Comparison of ENCODE assay signal across 39 cellular contexts in the genomic region with DNA sequence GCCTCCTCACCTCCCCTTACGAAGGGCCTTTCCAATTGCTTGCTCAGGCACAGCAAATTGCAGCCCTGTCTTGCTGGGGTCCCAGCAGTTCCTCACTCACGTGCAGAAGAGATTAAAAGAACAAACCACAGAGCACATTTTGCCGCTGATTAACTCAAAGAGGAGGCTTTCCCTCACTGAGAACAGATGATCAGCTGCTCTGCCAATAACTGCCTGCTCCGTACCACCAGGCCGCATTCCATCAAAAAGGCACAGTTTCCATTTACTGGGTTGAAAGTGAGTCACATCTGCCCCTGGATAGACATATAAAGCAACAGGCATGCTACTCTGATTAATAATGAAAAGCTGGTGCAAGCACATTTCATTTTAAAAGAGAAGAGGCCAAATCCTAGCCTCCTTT.
"Had no signal": no experiment of that assay in that cellular context is flagged by ENCODE, and none has a peak within 500 bp of the region (broad histone marks: within the 10 kb centered on the region; RNA-seq: fewer than 3 reads in every experiment).

No MANE protein-coding gene starts in this region.

- H3K4me3 ChIP-seq: adrenal gland, ascending aorta, body of pancreas, breast epithelium, cardiac muscle cell had no signal

- H3K4me1 ChIP-seq: adrenal gland, ascending aorta had no signal

- H3K36me3 Mint-ChIP-seq: activated naive CD4-positive, alpha-beta T cell treated with anti-CD3 and anti-CD28 coated beads, Interleukin-2, amount 10 ng/mL, durations not matched to agents 7 days and 5 days; activated naive CD4-positive, alpha-beta T cell treated with anti-CD3 and anti-CD28 coated beads, Interleukin-2, amount 50 U/mL, for 24 hours; activated naive CD8-positive, alpha-beta T cell; activated naive CD8-positive, alpha-beta T cell treated with anti-CD3 and anti-CD28 coated beads for 36 hours; activated naive CD8-positive, alpha-beta T cell treated with anti-CD3 and anti-CD28 coated beads, Interleukin-2, amount 10 ng/mL, durations not matched to agents 7 days and 5 days; brain had no signal

- H3K9me3 ChIP-seq: adrenal gland, ascending aorta, breast epithelium had no signal

- H3K4me3 Mint-ChIP-seq: activated naive CD4-positive, alpha-beta T cell treated with anti-CD3 and anti-CD28 coated beads for 36 hours; activated naive CD4-positive, alpha-beta T cell treated with anti-CD3 and anti-CD28 coated beads, Interleukin-2, amount 10 ng/mL, durations not matched to agents 7 days and 5 days; activated naive CD4-positive, alpha-beta T cell treated with anti-CD3 and anti-CD28 coated beads, Interleukin-2, amount 50 U/mL, for 24 hours; activated naive CD8-positive, alpha-beta T cell; activated naive CD8-positive, alpha-beta T cell treated with anti-CD3 and anti-CD28 coated beads for 36 hours; activated naive CD8-positive, alpha-beta T cell treated with anti-CD3 and anti-CD28 coated beads, Interleukin-2, amount 10 ng/mL, durations not matched to agents 7 days and 5 days; activated naive CD8-positive, alpha-beta T cell treated with anti-CD3 and anti-CD28 coated beads, Interleukin-2, amount 50 U/mL, for 24 hours; activated T-cell treated with anti-CD3 and anti-CD28 coated beads, Interleukin-2, amount 50 U/mL, for 24 hours; activated T-cell treated with anti-CD3 and anti-CD28 coated beads, Interleukin-2, amount 50 U/mL, for 4 hours; activated T-cell treated with anti-CD3 and anti-CD28 coated beads, Interleukin-2, amount 50 U/mL, for 72 hours; activated T-helper 1 cell treated with anti-CD3 and anti-CD28 coated beads, Interleukin-12 subunit alpha, Interleukin-12 subunit beta, Interleukin-2, Interleukin-4 antibody, amounts not matched to agents 30 ng/mL and 10 ng/mL and 1 ng/mL, durations not matched to agents 14 hours and 24 hours and 36 hours; activated T-helper 17 cell treated with anti-CD3 and anti-CD28 coated beads, Interleukin-2, amount 50 U/mL, for 72 hours; brain; central memory CD8-positive, alpha-beta T cell had no signal

- H3K36me3 ChIP-seq: adrenal gland, ascending aorta, brain microvascular endothelial cell, breast epithelium, cardiac muscle cell had no signal

- H3K4me1 Mint-ChIP-seq: activated naive CD4-positive, alpha-beta T cell treated with anti-CD3 and anti-CD28 coated beads, Interleukin-2, amount 10 ng/mL, durations not matched to agents 7 days and 5 days; activated naive CD4-positive, alpha-beta T cell treated with anti-CD3 and anti-CD28 coated beads, Interleukin-2, amount 50 U/mL, for 24 hours; activated naive CD8-positive, alpha-beta T cell treated with anti-CD3 and anti-CD28 coated beads for 36 hours; activated naive CD8-positive, alpha-beta T cell treated with anti-CD3 and anti-CD28 coated beads, Interleukin-2, amount 10 ng/mL, durations not matched to agents 7 days and 5 days; activated naive CD8-positive, alpha-beta T cell treated with anti-CD3 and anti-CD28 coated beads, Interleukin-2, amount 50 U/mL, for 24 hours; activated T-helper 17 cell treated with anti-CD3 and anti-CD28 coated beads, Interleukin-2, amount 50 U/mL, for 72 hours; brain; central memory CD8-positive, alpha-beta T cell had no signal

- H3K27me3 Mint-ChIP-seq: activated naive CD4-positive, alpha-beta T cell treated with anti-CD3 and anti-CD28 coated beads, Interleukin-2, amount 10 ng/mL, durations not matched to agents 7 days and 5 days; activated naive CD4-positive, alpha-beta T cell treated with anti-CD3 and anti-CD28 coated beads, Interleukin-2, amount 50 U/mL, for 24 hours; activated naive CD8-positive, alpha-beta T cell; activated naive CD8-positive, alpha-beta T cell treated with anti-CD3 and anti-CD28 coated beads for 36 hours; activated naive CD8-positive, alpha-beta T cell treated with anti-CD3 and anti-CD28 coated beads, Interleukin-2, amount 10 ng/mL, durations not matched to agents 7 days and 5 days; activated naive CD8-positive, alpha-beta T cell treated with anti-CD3 and anti-CD28 coated beads, Interleukin-2, amount 50 U/mL, for 24 hours; activated T-cell treated with anti-CD3 and anti-CD28 coated beads, Interleukin-2, amount 50 U/mL, for 24 hours; activated T-helper 17 cell treated with anti-CD3 and anti-CD28 coated beads, Interleukin-2, amount 50 U/mL, for 72 hours; central memory CD8-positive, alpha-beta T cell had no signal

- H3K27ac Mint-ChIP-seq: activated naive CD4-positive, alpha-beta T cell treated with anti-CD3 and anti-CD28 coated beads for 36 hours; activated naive CD4-positive, alpha-beta T cell treated with anti-CD3 and anti-CD28 coated beads, Interleukin-2, amount 10 ng/mL, durations not matched to agents 7 days and 5 days; activated naive CD4-positive, alpha-beta T cell treated with anti-CD3 and anti-CD28 coated beads, Interleukin-2, amount 50 U/mL, for 24 hours; activated naive CD4-positive, alpha-beta T cell treated with anti-CD3 and anti-CD28 coated beads, Interleukin-2, amount 50 U/mL, for 72 hours; activated naive CD8-positive, alpha-beta T cell; activated naive CD8-positive, alpha-beta T cell treated with anti-CD3 and anti-CD28 coated beads for 36 hours; activated naive CD8-positive, alpha-beta T cell treated with anti-CD3 and anti-CD28 coated beads, Interleukin-2, amount 10 ng/mL, durations not matched to agents 7 days and 5 days; activated naive CD8-positive, alpha-beta T cell treated with anti-CD3 and anti-CD28 coated beads, Interleukin-2, amount 50 U/mL, for 24 hours; activated T-cell treated with anti-CD3 and anti-CD28 coated beads, Interleukin-2, amount 50 U/mL, for 24 hours; activated T-cell treated with anti-CD3 and anti-CD28 coated beads, Interleukin-2, amount 50 U/mL, for 72 hours; activated T-helper 1 cell treated with anti-CD3 and anti-CD28 coated beads, Interleukin-12 subunit alpha, Interleukin-12 subunit beta, Interleukin-2, Interleukin-4 antibody, amounts not matched to agents 30 ng/mL and 10 ng/mL and 1 ng/mL, durations not matched to agents 14 hours and 24 hours and 36 hours; activated T-helper 17 cell treated with anti-CD3 and anti-CD28 coated beads, Interleukin-2, amount 50 U/mL, for 72 hours; activated T-helper 2 cell treated with anti-CD3 and anti-CD28 coated beads, Interferon-gamma antibody, Interleukin-2, Interleukin-4, amounts not matched to agents 10 μg/mL and 5 μg/mL and 100 μg/mL, durations not matched to agents 14 hours and 24 hours and 36 hours; brain had no signal

- H3K27ac ChIP-seq: adrenal gland, ascending aorta, body of pancreas, brain microvascular endothelial cell, breast epithelium, cardiac muscle cell had no signal

- ATAC-seq: activated naive CD4-positive, alpha-beta T cell treated with anti-CD3 and anti-CD28 coated beads, Interleukin-2, amount 50 U/mL, for 72 hours; activated naive CD8-positive, alpha-beta T cell treated with anti-CD3 and anti-CD28 coated beads, Interleukin-2, amount 50 U/mL, for 24 hours; activated T-cell treated with anti-CD3 and anti-CD28 coated beads, Interleukin-2, amount 50 U/mL, for 4 hours; activated T-cell treated with anti-CD3 and anti-CD28 coated beads, Interleukin-2, amount 50 U/mL, for 72 hours; activated T-helper 17 cell treated with anti-CD3 and anti-CD28 coated beads, Interleukin-2, amount 50 U/mL, for 72 hours; body of pancreas had no signal

- DNase-seq: activated effector memory CD4-positive, alpha-beta T cell treated with anti-CD3 and anti-CD28 coated beads, Interleukin-2, amount 50 U/mL, for 16 hours; activated effector memory CD4-positive, alpha-beta T cell treated with Interleukin-2 at 50 U/mL for 16 hours; activated gamma-delta T cell; activated gamma-delta T cell treated with Interleukin-2 at 50 U/mL for 16 hours; activated naive CD4-positive, alpha-beta T cell; activated naive CD4-positive, alpha-beta T cell treated with anti-CD3 and anti-CD28 coated beads for 36 hours; activated naive CD4-positive, alpha-beta T cell treated with anti-CD3 and anti-CD28 coated beads, Interleukin-2, amount 10 ng/mL, durations not matched to agents 7 days and 5 days; activated naive CD4-positive, alpha-beta T cell treated with anti-CD3 and anti-CD28 coated beads, Interleukin-2, amount 50 U/mL, for 16 hours; activated naive CD4-positive, alpha-beta T cell treated with Interleukin-2 at 50 U/mL for 16 hours; activated naive CD8-positive, alpha-beta T cell treated with anti-CD3 and anti-CD28 coated beads for 36 hours; activated naive CD8-positive, alpha-beta T cell treated with anti-CD3 and anti-CD28 coated beads, Interleukin-2, amount 10 ng/mL, durations not matched to agents 7 days and 5 days; activated naive CD8-positive, alpha-beta T cell treated with anti-CD3 and anti-CD28 coated beads, Interleukin-2, amount 50 U/mL, for 24 hours; activated T-cell treated with anti-CD3 and anti-CD28 coated beads for 4 hours; activated T-cell treated with anti-CD3 and anti-CD28 coated beads, Interleukin-2, amount 50 U/mL, for 1 hour; activated T-cell treated with anti-CD3 and anti-CD28 coated beads, Interleukin-2, amount 50 U/mL, for 24 hours; activated T-cell treated with anti-CD3 and anti-CD28 coated beads, Interleukin-2, amount 50 U/mL, for 4 hours; activated T-cell treated with anti-CD3 and anti-CD28 coated beads, Interleukin-2, amount 50 U/mL, for 48 hours; activated T-cell treated with anti-CD3 and anti-CD28 coated beads, Interleukin-2, amount 50 U/mL, for 72 hours; adrenal gland; amniotic stem cell; amygdala; anterior cingulate cortex; aorta; body of pancreas; brain microvascular endothelial cell; caudate nucleus; central memory CD4-positive, alpha-beta T cell; cerebellar nuclear complex had no signal

- H3K27me3 ChIP-seq: adrenal gland, ascending aorta, body of pancreas, brain microvascular endothelial cell, breast epithelium, cardiac muscle cell had no signal
